ENCODE assay signal across 1 cellular context in genomic region chr1:22157359-22157966, GRCh38.
TF ChIP-seq lines count a peak whose summit lies in the region.

No MANE protein-coding gene starts in this region.

TF ChIP-seq in K562, 482 proteins besides CTCF, POLR2A, EP300 and RAD21 (continued from another document):
- no peak for TF ChIP-seq CHD7 (IDR thresholded peaks at IDR 0.05; ENCODE audit: low read depth, low read length)
- no peak for TF ChIP-seq PTRF (tag; IDR thresholded peaks at IDR 0.05)
- no peak for TF ChIP-seq SAFB (IDR thresholded peaks at IDR 0.05; ENCODE audit: borderline replicate concordance, low read depth, low read length)
- TF ChIP-seq ZSCAN32 (CRISPR knock-in tag; IDR thresholded peaks at IDR 0.05): no peak
- no peak for TF ChIP-seq SMARCB1 (IDR thresholded peaks at IDR 0.05; ENCODE audit: insufficient read length, low read depth)
